20 cellular contexts compared by ENCODE assay signal in genomic region chr20:41468994-41469600, GRCh38.
A peak's percentile ranks its signal among the peaks of the same experiment; 100 is the strongest.
DNase-seq lines count a peak whose midpoint lies in the region; ATAC-seq and TF ChIP-seq lines count a peak whose summit lies in the region.
"Had no signal": no experiment of that assay in that cellular context is flagged by ENCODE, and none has a peak within 500 bp of the region (broad histone marks: within the 10 kb centered on the region; RNA-seq: fewer than 3 reads in every experiment).

No MANE protein-coding gene starts in this region.

- H3K27ac ChIP-seq in right atrium auricular region (peak overlapping the region; percentile 31 to 44), gastrocnemius medialis (peak overlapping the region in 3 of 4 donors; percentile 11 to 19 (median 14)), vagina (no peak overlapping the region)
- H3K27ac ChIP-seq: A549, PC-9, RWPE1, SJCRH30 had no signal

- peaks cover 0 to 2% of the 10 kb centered on the region in 2 donors for H3K4me1 Mint-ChIP-seq in effector memory CD8-positive, alpha-beta T cell (ENCODE audit: low read depth in 2 of 2)
- H3K4me1 Mint-ChIP-seq: GM23338 had no signal

- H3K4me1 ChIP-seq in right atrium auricular region: peaks cover 0 to 25% of the 10 kb centered on the region in 2 donors
- H3K4me1 ChIP-seq in gastrocnemius medialis: peaks cover 7 to 20% of the 10 kb centered on the region in 2 donors
- no peaks in the 10 kb centered on the region for H3K4me1 ChIP-seq in vagina
- H3K4me1 ChIP-seq: A549 had no signal

- TF ChIP-seq CTCF in right atrium auricular region (IDR thresholded peaks at IDR 0.05) (no peak), gastrocnemius medialis (IDR thresholded peaks at IDR 0.05 in 4 of 5, conservative IDR thresholded peaks at IDR 0.05 in 1 of 5) (no peak), vagina (IDR thresholded peaks at IDR 0.05) (no peak)

- H3K27me3 Mint-ChIP-seq in effector memory CD8-positive, alpha-beta T cell: no peaks in the 10 kb centered on the region

- H3K4me3 ChIP-seq in right atrium auricular region (no peak overlapping the region), gastrocnemius medialis (no peak overlapping the region), vagina (no peak overlapping the region)
- H3K4me3 ChIP-seq: A549, GM23338, PC-9, SJCRH30 had no signal

- peaks cover 34% of the 10 kb centered on the region for H3K36me3 ChIP-seq in right atrium auricular region
- H3K36me3 ChIP-seq in gastrocnemius medialis: peaks cover 0 to 39% of the 10 kb centered on the region in 2 donors
- peaks cover 0 to 66% of the 10 kb centered on the region in 2 donors for H3K36me3 ChIP-seq in vagina

- no peak overlapping the region for H3K4me3 Mint-ChIP-seq in effector memory CD8-positive, alpha-beta T cell
- H3K4me3 Mint-ChIP-seq: CD8-positive, alpha-beta T cell; GM23338 had no signal

- peaks cover 26% of the 10 kb centered on the region for H3K36me3 Mint-ChIP-seq in effector memory CD8-positive, alpha-beta T cell (ENCODE audit: insufficient read depth)

- ATAC-seq in effector memory CD8-positive, alpha-beta T cell (replicated peaks): no peak
- ATAC-seq in gastrocnemius medialis (no peak), HG02642 (IDR thresholded peaks at IDR 0.05; ENCODE audit: poor library complexity, unreplicated experiment) (no peak)
- ATAC-seq: A549; CD8-positive, alpha-beta T cell; GM23338 had no signal

- TF ChIP-seq POLR2A in gastrocnemius medialis (IDR thresholded peaks at IDR 0.05): no peak
- no peak for TF ChIP-seq POLR2A in vagina (IDR thresholded peaks at IDR 0.05)

- intact Hi-C loops in gastrocnemius medialis (cut with DNase I; ENCODE audit: low total_unique reads): no loop called here
- intact Hi-C loops in vagina (cut with DNase I): no loop called here

- H3K27me3 ChIP-seq in right atrium auricular region (no peaks in the 10 kb centered on the region), gastrocnemius medialis (no peaks in the 10 kb centered on the region), vagina (no peaks in the 10 kb centered on the region)
- H3K27me3 ChIP-seq: SJCRH30 had no signal

- DNase-seq in KBM-7: peak; percentile 34
- no peak for DNase-seq in effector memory CD8-positive, alpha-beta T cell
- no peak for DNase-seq in right atrium auricular region (ENCODE audit: low spot score)
- DNase-seq in gastrocnemius medialis: no peak
- DNase-seq in vagina (ENCODE audit: extremely low spot score in 2 of 2): no peak
- DNase-seq in NCI-H2196 (lab: John Stamatoyannopoulos, UW; ENCODE audit: unreplicated experiment): no peak
- DNase-seq: Calu3; CD8-positive, alpha-beta T cell; GF-D8; KG1; MV-4-11; NCI-H1417; NCI-H187 treated with DMSO at 0.1 percent for 48 hours; NCI-H526; PC-9; SJCRH30 had no signal

- in situ Hi-C loops in KBM-7 (cut with MboI; ENCODE audit: low pct_unique_long_range_greater_than_20kb, low sequenced_read_pairs): no loop called here
- in situ Hi-C loops in gastrocnemius medialis (cut with MboI; ENCODE audit: low sequenced_read_pairs in 4 of 4): no loop called here

- no peaks in the 10 kb centered on the region for H3K9me3 Mint-ChIP-seq in effector memory CD8-positive, alpha-beta T cell
- H3K9me3 Mint-ChIP-seq: GM23338 had no signal

- peak overlapping the region; percentile 48 to 70 for H3K27ac Mint-ChIP-seq in effector memory CD8-positive, alpha-beta T cell
- H3K27ac Mint-ChIP-seq: GM23338 had no signal

- H3K9me3 ChIP-seq in right atrium auricular region (peaks cover 6 to 10% of the 10 kb centered on the region in 2 donors), gastrocnemius medialis (peaks cover 0 to 6% (median 0%) of the 10 kb centered on the region in 3 donors), vagina (no peaks in the 10 kb centered on the region)
- H3K9me3 ChIP-seq: A549, SJCRH30 had no signal
